ENCODE assay signal across 29 cellular contexts in genomic region chr7:158257516-158258410, GRCh38.
DNase-seq lines count a peak whose midpoint lies in the region; ATAC-seq, FAIRE-seq and TF ChIP-seq lines count a peak whose summit lies in the region.
"Had no signal": no experiment of that assay in that cellular context is flagged by ENCODE, and none has a peak within 500 bp of the region (broad histone marks: within the 10 kb centered on the region; RNA-seq: fewer than 3 reads in every experiment).

No MANE protein-coding gene starts in this region.

- no peaks in the 10 kb centered on the region for H4K20me1 ChIP-seq in osteoblast (ENCODE audit: insufficient read depth, low read length)
- H4K20me1 ChIP-seq: BLaER1 had no signal

- H3K4me3 ChIP-seq in RWPE2 (ENCODE audit: severe bottlenecking), result no peak overlapping the region
- H3K4me3 ChIP-seq in kidney (ENCODE audit: low read length in 2 of 2), result no peak overlapping the region
- no peak overlapping the region for H3K4me3 ChIP-seq in osteoblast (ENCODE audit: insufficient read depth, low read length)
- no peak overlapping the region for H3K4me3 ChIP-seq in spleen
- H3K4me3 ChIP-seq: BLaER1, GM23248, HAP-1, SJCRH30 had no signal

- intact Hi-C loops in kidney (cut with DNase I) (no loop called here), spleen (cut with DNase I; ENCODE audit: low total_unique reads) (no loop called here)

- H3K36me3 ChIP-seq in RWPE2 (ENCODE audit: low read depth) (no peaks in the 10 kb centered on the region), kidney (ENCODE audit: control insufficient read depth in 1 of 2, insufficient read depth in 2 of 2, low read length in 2 of 2) (no peaks in the 10 kb centered on the region), osteoblast (ENCODE audit: insufficient read depth, low read length) (no peaks in the 10 kb centered on the region), spleen (no peaks in the 10 kb centered on the region)
- H3K36me3 ChIP-seq: BLaER1, HAP-1, SJCRH30 had no signal

- no peaks in the 10 kb centered on the region for H3K79me2 ChIP-seq in osteoblast (ENCODE audit: insufficient read depth, low read length)

- ATAC-seq in RWPE2 (ENCODE audit: low read depth), result no peak
- ATAC-seq in HG02884 (IDR thresholded peaks at IDR 0.05; ENCODE audit: unreplicated experiment), result no peak
- no peak for ATAC-seq in HG02938 (IDR thresholded peaks at IDR 0.05; ENCODE audit: unreplicated experiment)
- ATAC-seq: HepG2, PC-3, Right ventricle myocardium inferior, SK-N-SH treated with all-trans-retinoic acid at 6 μM for 48 hours had no signal

- 90 to 93% (median 91%) methylated on average over 27 to 33 of the region's 33 CpGs for WGBS in spleen, 5 donors

- no peaks in the 10 kb centered on the region for H3K27me3 ChIP-seq in RWPE2 (ENCODE audit: insufficient read depth, poor library complexity, severe bottlenecking)
- H3K27me3 ChIP-seq in osteoblast (ENCODE audit: insufficient read depth, low read length), result no peaks in the 10 kb centered on the region
- H3K27me3 ChIP-seq in spleen (replicated peaks in 1 of 7), result peaks cover 0 to 21% (median 0%) of the 10 kb centered on the region in 7 donors
- H3K27me3 ChIP-seq: BLaER1 had no signal

- no peak overlapping the region for H3K9ac ChIP-seq in kidney (ENCODE audit: low read length in 2 of 2)
- H3K9ac ChIP-seq: BLaER1, GM23248 had no signal

- TF ChIP-seq CTCF in RWPE2 (IDR thresholded peaks at IDR 0.05; ENCODE audit: poor library complexity, severe bottlenecking) (no peak), kidney (IDR thresholded peaks at IDR 0.05; ENCODE audit: borderline replicate concordance, extremely low read depth, insufficient read depth) (no peak), osteoblast (IDR thresholded peaks at IDR 0.05; ENCODE audit: extremely low read depth, low read depth, low read length) (no peak), spleen (IDR thresholded peaks at IDR 0.05 in 8 of 11, conservative IDR thresholded peaks at IDR 0.05 in 3 of 11) (no peak)

- H3K4me2 ChIP-seq in osteoblast (ENCODE audit: insufficient read depth, low read length), result no peak overlapping the region
- H3K4me2 ChIP-seq: BLaER1 had no signal

- FAIRE-seq in kidney (lab: Jason Lieb, UNC), result no peak
- FAIRE-seq: A204.1, D721Med, HepG2 had no signal

- H3K4me1 ChIP-seq in RWPE2 (ENCODE audit: insufficient read depth, poor library complexity, severe bottlenecking) (no peaks in the 10 kb centered on the region), kidney (ENCODE audit: control insufficient read depth in 1 of 2, insufficient read depth in 1 of 2, low read depth in 1 of 2, low read length in 2 of 2) (no peaks in the 10 kb centered on the region), osteoblast (ENCODE audit: insufficient read depth, low read length) (no peaks in the 10 kb centered on the region), spleen (no peaks in the 10 kb centered on the region)
- H3K4me1 ChIP-seq: BLaER1, HAP-1, SJCRH30 had no signal

- H3K9me3 ChIP-seq in RWPE2 (ENCODE audit: severe bottlenecking) (peaks cover 3% of the 10 kb centered on the region), kidney (ENCODE audit: control insufficient read depth in 1 of 2, low read length in 2 of 2) (no peaks in the 10 kb centered on the region), osteoblast (ENCODE audit: low read depth, low read length) (peaks cover 2% of the 10 kb centered on the region), spleen (peaks cover 0 to 24% (median 0%) of the 10 kb centered on the region in 8 donors)
- H3K9me3 ChIP-seq: BLaER1, HAP-1, SJCRH30 had no signal

- H3K27ac ChIP-seq in RWPE2 (ENCODE audit: poor library complexity, severe bottlenecking) (no peak overlapping the region), kidney (ENCODE audit: low read depth in 2 of 2, low read length in 2 of 2) (no peak overlapping the region), osteoblast (ENCODE audit: low read depth, low read length) (no peak overlapping the region), spleen (no peak overlapping the region)
- H3K27ac ChIP-seq: BLaER1, GM23248, SJCRH30 had no signal

- TF ChIP-seq POLR2A in spleen (IDR thresholded peaks at IDR 0.05), result no peak

- peak; percentile 50 for DNase-seq in RWPE2 (ENCODE audit: low spot score)
- peak; percentile 53 for DNase-seq in kidney
- peak; percentile 68 for DNase-seq in osteoblast (ENCODE audit: insufficient read length, low spot score, missing footprints)
- DNase-seq in spleen, result peak; percentile 57
- DNase-seq in NCI-H526 (lab: John Stamatoyannopoulos, UW), result no peak
- no peak for DNase-seq in GF-D8 (lab: John Stamatoyannopoulos, UW)
- DNase-seq: CD4-positive, alpha-beta T cell; DMS53; GM23248; HFFc6; Kasumi-1; NCI-H1105 treated with DMSO at 0.1 percent for 48 hours; NCI-H146; NCI-H1930; NCI-H2107; NCI-H524 treated with DMSO at 0.1 percent for 48 hours; NCI-H82; NK-92 treated with Interleukin-12 subunit alpha and Interleukin-12 subunit beta, amount 100 ng/mL, for 24 hours; PC-3; SJCRH30 had no signal

- no peak overlapping the region for H2AFZ ChIP-seq in osteoblast (ENCODE audit: low read length)
- H2AFZ ChIP-seq: GM23248 had no signal

Comparison
In these comparisons a context has a peak if more than half of its experiments do, and no peak if none do; other contexts are left out.
1. DNase-seq: peak in RWPE2 (single experiment), kidney (single experiment), osteoblast (single experiment) and spleen (single experiment); none in NCI-H526 (0 of 2) and GF-D8 (single experiment).